In the genomic region with DNA sequence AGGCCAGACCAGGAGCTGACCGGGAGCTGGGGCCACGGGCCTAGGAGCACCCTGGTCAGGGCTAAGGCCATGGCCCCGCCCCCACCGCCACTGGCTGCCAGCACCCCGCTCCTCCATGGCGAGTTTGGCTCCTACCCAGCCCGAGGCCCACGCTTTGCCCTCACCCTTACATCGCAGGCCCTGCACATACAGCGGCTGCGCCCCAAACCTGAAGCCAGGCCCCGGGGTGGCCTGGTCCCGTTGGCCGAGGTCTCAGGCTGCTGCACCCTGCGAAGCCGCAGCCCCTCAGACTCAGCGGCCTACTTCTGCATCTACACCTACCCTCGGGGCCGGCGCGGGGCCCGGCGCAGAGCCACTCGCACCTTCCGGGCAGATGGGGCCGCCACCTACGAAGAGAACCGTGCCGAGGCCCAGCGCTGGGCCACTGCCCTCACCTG, we compare ENCODE assay signal across 27 cellular contexts. TPM values are rescaled to one million over a fixed set of nuclear protein-coding genes. Genes with fewer than 3 reads are reported as not detected.
DNase-seq lines count a peak whose midpoint lies in the region; ATAC-seq and TF ChIP-seq lines count a peak whose summit lies in the region.
"Had no signal": no experiment of that assay in that cellular context is flagged by ENCODE, and none has a peak within 500 bp of the region (broad histone marks: within the 10 kb centered on the region; RNA-seq: fewer than 3 reads in every experiment).

No MANE protein-coding gene starts in this region.

- WGBS in heart right ventricle, 2 donors: 92 to 94% methylated on average over 30 of the region's 30 CpGs
- WGBS in neuronal stem cell (ENCODE audit: extremely low coverage in 2 of 2, insufficient read length in 2 of 2, insufficient replicate concordance in 1 of 2), 2 donors: no CpG with 5 or more reads among the region's 30 CpGs

- H3K9me3 ChIP-seq in heart right ventricle: no peaks in the 10 kb centered on the region
- H3K9me3 ChIP-seq in neuronal stem cell (replicated peaks in 1 of 2; ENCODE audit: control insufficient read depth in 2 of 2, insufficient read depth in 1 of 2, low read depth in 1 of 2, low read length in 2 of 2): no peaks in the 10 kb centered on the region
- H3K9me3 ChIP-seq: upper lobe of left lung had no signal

- H2AFZ ChIP-seq in neuronal stem cell (ENCODE audit: low read length): no peak overlapping the region

- POLR2A ChIA-PET in GM10248 (lab: Yijun Ruan, JAX): no interaction called here

- no peaks in the 10 kb centered on the region for H3K9me3 Mint-ChIP-seq in dendritic cell treated with granulocyte-macrophage colony-stimulating factor and Interleukin-4, amounts not matched to agents 40 ng/mL and 50 ng/mL, for 4 days
- H3K9me3 Mint-ChIP-seq in type B pancreatic cell: no peaks in the 10 kb centered on the region
- H3K9me3 Mint-ChIP-seq: activated naive CD8-positive, alpha-beta T cell treated with anti-CD3 and anti-CD28 coated beads, Interleukin-2, amount 10 ng/mL, durations not matched to agents 7 days and 5 days; CD4-positive, alpha-beta memory T cell; H9; nephron; stimulated activated naive CD8-positive, alpha-beta T cell treated with anti-CD3 and anti-CD28 coated beads, Interleukin-15, Interleukin-2, amounts not matched to agents 100 ng/mL and 50 ng/mL, for 24 hours had no signal

- H3K27me3 ChIP-seq in heart right ventricle (no peaks in the 10 kb centered on the region), neuronal stem cell (ENCODE audit: control insufficient read depth in 3 of 3, insufficient read depth in 3 of 3, low read depth in 1 of 3, low read length in 3 of 3) (no peaks in the 10 kb centered on the region)
- H3K27me3 ChIP-seq: brain microvascular endothelial cell, upper lobe of left lung had no signal

- H4K91ac ChIP-seq in neuronal stem cell (ENCODE audit: low read depth, low read length, poor library complexity): no peak overlapping the region

- H3K4me1 ChIP-seq in heart right ventricle: peaks cover 6 to 45% (median 26%) of the 10 kb centered on the region in 9 donors
- peaks cover 14 to 20% of the 10 kb centered on the region in 2 donors for H3K4me1 ChIP-seq in neuronal stem cell (ENCODE audit: control insufficient read depth in 2 of 2, insufficient read depth in 1 of 2, low read depth in 1 of 2, low read length in 2 of 2)

- peak overlapping the region; percentile 44 for H2AK5ac ChIP-seq in neuronal stem cell (ENCODE audit: low read depth, low read length)

- H2BK12ac ChIP-seq in neuronal stem cell (ENCODE audit: low read length): peak overlapping the region; percentile 78

- ATAC-seq in Right ventricle myocardium inferior (no peak), heart right ventricle (no peak)
- ATAC-seq: activated CD4-positive, CD25-positive, alpha-beta regulatory T cell treated with anti-CD3 and anti-CD28 coated beads, Interleukin-2, amount 50 U/mL, for 24 hours had no signal

- no peak overlapping the region for H2BK120ac ChIP-seq in neuronal stem cell (ENCODE audit: low read depth, low read length)

- H3K4me3 ChIP-seq in heart right ventricle: no peak overlapping the region
- no peak overlapping the region for H3K4me3 ChIP-seq in neuronal stem cell (ENCODE audit: low read length in 2 of 2)
- H3K4me3 ChIP-seq: upper lobe of left lung had no signal

- H3K4me1 Mint-ChIP-seq in dendritic cell treated with granulocyte-macrophage colony-stimulating factor and Interleukin-4, amounts not matched to agents 40 ng/mL and 50 ng/mL, for 4 days (ENCODE audit: low read depth): peaks cover 69% of the 10 kb centered on the region
- H3K4me1 Mint-ChIP-seq in type B pancreatic cell (ENCODE audit: unreplicated experiment): peaks cover 36% of the 10 kb centered on the region

- H4K8ac ChIP-seq in neuronal stem cell (ENCODE audit: low read depth, low read length): no peak overlapping the region

- H2BK5ac ChIP-seq in neuronal stem cell (ENCODE audit: low read length): no peak overlapping the region

- no peak overlapping the region for H3K4me3 Mint-ChIP-seq in dendritic cell treated with granulocyte-macrophage colony-stimulating factor and Interleukin-4, amounts not matched to agents 40 ng/mL and 50 ng/mL, for 4 days
- H3K4me3 Mint-ChIP-seq in type B pancreatic cell: peak overlapping the region; percentile 90

- peaks cover 5% of the 10 kb centered on the region for H3K79me1 ChIP-seq in neuronal stem cell (ENCODE audit: low read depth, low read length)

- H3K36me3 ChIP-seq in heart right ventricle (peaks cover 0 to 52% (median 3%) of the 10 kb centered on the region in 9 donors), neuronal stem cell (replicated peaks in 1 of 2; ENCODE audit: control insufficient read depth in 2 of 2, insufficient read depth in 2 of 2, low read length in 2 of 2) (peaks cover 2 to 44% of the 10 kb centered on the region in 2 donors)
- H3K36me3 ChIP-seq: brain microvascular endothelial cell had no signal

- H3K23ac ChIP-seq in neuronal stem cell (ENCODE audit: low read depth, low read length, poor library complexity): peak overlapping the region; percentile 81

- no peaks in the 10 kb centered on the region for H3K27me3 Mint-ChIP-seq in dendritic cell treated with granulocyte-macrophage colony-stimulating factor and Interleukin-4, amounts not matched to agents 40 ng/mL and 50 ng/mL, for 4 days
- H3K27me3 Mint-ChIP-seq in type B pancreatic cell: no peaks in the 10 kb centered on the region
- H3K27me3 Mint-ChIP-seq: activated naive CD8-positive, alpha-beta T cell treated with anti-CD3 and anti-CD28 coated beads, Interleukin-2, amount 10 ng/mL, durations not matched to agents 7 days and 5 days; CD4-positive, alpha-beta memory T cell; stimulated activated naive CD8-positive, alpha-beta T cell treated with anti-CD3 and anti-CD28 coated beads, Interleukin-15, Interleukin-2, amounts not matched to agents 100 ng/mL and 50 ng/mL, for 24 hours had no signal

- CTCF ChIA-PET in GM10248 (lab: Yijun Ruan, JAX): interaction anchor here (3.9 kb wide), 1 partner anchor 8 kb away, joined by 20 read pairs; no protein-coding TSS in a partner anchor

- no peak overlapping the region for H3K14ac ChIP-seq in neuronal stem cell (ENCODE audit: low read length)

- DNase-seq in Right ventricle myocardium inferior (ENCODE audit: missing footprints) (peak; percentile 64), heart right ventricle (no peak), neuronal stem cell (ENCODE audit: low spot score) (no peak), type B pancreatic cell (ENCODE audit: extremely low spot score, unreplicated experiment) (no peak), GM10248 (ENCODE audit: extremely low spot score) (no peak), NCI-H526 treated with DMSO at 0.1 percent for 48 hours (lab: John Stamatoyannopoulos, UW) (no peak)
- DNase-seq in activated effector memory CD4-positive, alpha-beta T cell treated with Interleukin-2 at 50 U/mL for 16 hours: no peak
- DNase-seq: activated naive CD8-positive, alpha-beta T cell treated with anti-CD3 and anti-CD28 coated beads, Interleukin-2, amount 10 ng/mL, durations not matched to agents 7 days and 5 days; brain microvascular endothelial cell; CD4-positive, alpha-beta memory T cell; dermis blood vessel endothelial cell; foreskin fibroblast; H9; mesenchymal stem cell; NCI-H1105 treated with DMSO at 0.1 percent for 48 hours; NCI-H2171; NCI-H748 treated with DMSO at 0.1 percent for 48 hours; T-helper 9 cell had no signal

- H3K27ac Mint-ChIP-seq in dendritic cell treated with granulocyte-macrophage colony-stimulating factor and Interleukin-4, amounts not matched to agents 40 ng/mL and 50 ng/mL, for 4 days: peak overlapping the region; percentile 97
- H3K27ac Mint-ChIP-seq in type B pancreatic cell: no peak overlapping the region
- H3K27ac Mint-ChIP-seq: activated naive CD8-positive, alpha-beta T cell treated with anti-CD3 and anti-CD28 coated beads, Interleukin-2, amount 10 ng/mL, durations not matched to agents 7 days and 5 days; stimulated activated naive CD8-positive, alpha-beta T cell treated with anti-CD3 and anti-CD28 coated beads, Interleukin-15, Interleukin-2, amounts not matched to agents 100 ng/mL and 50 ng/mL, for 24 hours had no signal

- H3K4me2 ChIP-seq in neuronal stem cell (ENCODE audit: insufficient read depth, low read length, poor library complexity, severe bottlenecking): no peak overlapping the region

- no peak overlapping the region for H3K4ac ChIP-seq in neuronal stem cell (ENCODE audit: low read length)

- peak overlapping the region; percentile 60 for H3K18ac ChIP-seq in neuronal stem cell (ENCODE audit: low read length)

- H3K36me3 Mint-ChIP-seq in dendritic cell treated with granulocyte-macrophage colony-stimulating factor and Interleukin-4, amounts not matched to agents 40 ng/mL and 50 ng/mL, for 4 days (ENCODE audit: low read depth): peaks cover 76% of the 10 kb centered on the region
- no peaks in the 10 kb centered on the region for H3K36me3 Mint-ChIP-seq in type B pancreatic cell

- TF ChIP-seq CTCF in heart right ventricle (IDR thresholded peaks at IDR 0.05): no peak
- TF ChIP-seq CTCF in type B pancreatic cell (conservative IDR thresholded peaks at IDR 0.05): no peak
- TF ChIP-seq CTCF in GM10248 (IDR thresholded peaks at IDR 0.05; ENCODE audit: control extremely low read depth, extremely low read depth, low read depth, missing control alignments): no peak

- no peak overlapping the region for H2BK15ac ChIP-seq in neuronal stem cell (ENCODE audit: low read length)

- H3K27ac ChIP-seq in heart right ventricle: no peak overlapping the region
- H3K27ac ChIP-seq in neuronal stem cell (replicated peaks; ENCODE audit: low read length): no peak overlapping the region
- H3K27ac ChIP-seq: brain microvascular endothelial cell, epithelial cell of prostate had no signal

- intact Hi-C loops in Right ventricle myocardium inferior (cut with DNase I): no loop called here
- intact Hi-C loops in heart right ventricle (cut with DNase I): no loop called here
- intact Hi-C loops in dendritic cell treated with granulocyte-macrophage colony-stimulating factor and Interleukin-4, amounts not matched to agents 40 ng/mL and 50 ng/mL, for 4 days (cut with micrococcal nuclease): no loop called here

- peak overlapping the region; percentile 67 for H3K9ac ChIP-seq in neuronal stem cell (ENCODE audit: low read depth, low read length, poor library complexity)

RNA-seq across cellular contexts. Expression of a gene that starts 6.6 kb away (rescaled TPM):
- total RNA-seq in Right ventricle myocardium inferior (7.2 TPM), heart right ventricle (10 to 100 TPM in 2 of 10 donors, 1 to 10 TPM in 8; 5.7 to 13.0 (median 7.7) TPM), type B pancreatic cell (ENCODE audit: low replicate concordance) (44.0 and 47.1 TPM in 2 replicates)
- polyA plus RNA-seq in heart right ventricle: 10 to 100 TPM in 1 of 2 donors, 1 to 10 TPM in 1; 8.7 to 15.9 TPM
- 25.6 TPM for polyA plus RNA-seq in neuronal stem cell (2013, experiment 1 of 2)
- polyA plus RNA-seq in neuronal stem cell (2013, experiment 2 of 2): 23.7 TPM

RNA-seq across cellular contexts. Expression of a gene that starts 6.9 kb away (rescaled TPM):
- total RNA-seq in Right ventricle myocardium inferior (604 TPM), heart right ventricle (100 to 1,000 TPM; 493 to 753 (median 543) TPM), type B pancreatic cell (ENCODE audit: low replicate concordance) (1,623 and 1,815 TPM in 2 replicates)
- polyA plus RNA-seq in heart right ventricle: 1,000 to 10,000 TPM; 1,418 to 2,257 TPM
- 2,801 TPM for polyA plus RNA-seq in neuronal stem cell (2013, experiment 1 of 2)
- 2,729 TPM for polyA plus RNA-seq in neuronal stem cell (2013, experiment 2 of 2)

RNA-seq across cellular contexts. Expression of a gene that starts 11.0 kb away (rescaled TPM):
- total RNA-seq in Right ventricle myocardium inferior: not detected
- not detected for total RNA-seq in heart right ventricle
- polyA plus RNA-seq in heart right ventricle: under 1 TPM in 1 of 2 donors, not detected in 1; 0.01 TPM
- 0.08 TPM for polyA plus RNA-seq in neuronal stem cell (2013, experiment 1 of 2)
- 0.15 TPM for polyA plus RNA-seq in neuronal stem cell (2013, experiment 2 of 2)
- total RNA-seq in type B pancreatic cell (ENCODE audit: low replicate concordance): 6.1 and 8.1 TPM in 2 replicates
- total RNA-seq: dermis blood vessel endothelial cell, LHCN-M2, renal cortical epithelial cell had no signal
- polyA plus RNA-seq: CD4-positive, alpha-beta memory T cell had no signal

RNA-seq across cellular contexts. Expression of a gene that starts 11.3 kb away (rescaled TPM):
- total RNA-seq in Right ventricle myocardium inferior (15.2 TPM), heart right ventricle (10 to 100 TPM in 8 of 10 donors, 1 to 10 TPM in 2; 2.4 to 30.0 (median 12.8) TPM), type B pancreatic cell (ENCODE audit: low replicate concordance) (24.5 and 31.5 TPM in 2 replicates)
- polyA plus RNA-seq in heart right ventricle: 10 to 100 TPM in 1 of 2 donors, 1 to 10 TPM in 1; 5.8 to 11.6 TPM
- polyA plus RNA-seq in neuronal stem cell (2013, experiment 1 of 2): 17.9 TPM
- 16.7 TPM for polyA plus RNA-seq in neuronal stem cell (2013, experiment 2 of 2)

RNA-seq across cellular contexts. Expression of a gene that starts 19.4 kb away (rescaled TPM):
- total RNA-seq in Right ventricle myocardium inferior (not detected), heart right ventricle (not detected), type B pancreatic cell (ENCODE audit: low replicate concordance) (not detected in 2 replicates)
- not detected for polyA plus RNA-seq in heart right ventricle
- not detected for polyA plus RNA-seq in neuronal stem cell (2013, experiment 1 of 2)
- not detected for polyA plus RNA-seq in neuronal stem cell (2013, experiment 2 of 2)
- total RNA-seq: activated naive CD8-positive, alpha-beta T cell treated with anti-CD3 and anti-CD28 coated beads, Interleukin-2, amount 10 ng/mL, durations not matched to agents 7 days and 5 days; CD4-positive, alpha-beta memory T cell; dermis blood vessel endothelial cell; H9; kidney epithelial cell; LHCN-M2; renal cortical epithelial cell had no signal
- polyA plus RNA-seq: CD4-positive, alpha-beta memory T cell had no signal
